23 cellular contexts compared by ENCODE assay signal in genomic region chr2:147355706-147356105, GRCh38.
DNase-seq lines count a peak whose midpoint lies in the region; ATAC-seq, FAIRE-seq and TF ChIP-seq lines count a peak whose summit lies in the region.
"Had no signal": no experiment of that assay in that cellular context is flagged by ENCODE, and none has a peak within 500 bp of the region (broad histone marks: within the 10 kb centered on the region; RNA-seq: fewer than 3 reads in every experiment).

No MANE protein-coding gene starts in this region.

- H3K4me1 ChIP-seq in GM23338 (ENCODE audit: insufficient read depth): no peaks in the 10 kb centered on the region; the same call in 1 of the 2 replicates
- peaks cover 4 to 17% (median 12%) of the 10 kb centered on the region in 3 donors for H3K4me1 ChIP-seq in pancreas
- H3K4me1 ChIP-seq in gastrocnemius medialis: peaks cover 3 to 13% of the 10 kb centered on the region in 2 donors
- H3K4me1 ChIP-seq: HAP-1, Peyer's patch had no signal

- H3K27me3 Mint-ChIP-seq in GM23338 (ENCODE audit: insufficient read depth, low read depth, poor library complexity): no peaks in the 10 kb centered on the region

- no peaks in the 10 kb centered on the region for H3K27me3 ChIP-seq in GM23338 (ENCODE audit: insufficient read depth)
- no peaks in the 10 kb centered on the region for H3K27me3 ChIP-seq in pancreas
- no peaks in the 10 kb centered on the region for H3K27me3 ChIP-seq in gastrocnemius medialis
- H3K27me3 ChIP-seq: Peyer's patch had no signal

- WGBS in pancreas, 2 donors: 56 to 65% methylated on average over 4 of the region's 4 CpGs

- H3K9me3 ChIP-seq in pancreas (no peaks in the 10 kb centered on the region), gastrocnemius medialis (no peaks in the 10 kb centered on the region)
- H3K9me3 ChIP-seq: HAP-1, Peyer's patch had no signal

- H3K4me3 ChIP-seq in GM23338 (no peak overlapping the region), pancreas (no peak overlapping the region), gastrocnemius medialis (no peak overlapping the region)
- H3K4me3 ChIP-seq: HAP-1, Peyer's patch had no signal

- H3K79me2 ChIP-seq in GM23338 (replicated peaks; ENCODE audit: insufficient read depth): no peaks in the 10 kb centered on the region

- ATAC-seq in GM23338: no peak
- ATAC-seq in pancreas: peak in 3 of 4 donors; percentile 47 to 69 (median 57)
- ATAC-seq in gastrocnemius medialis: no peak
- no peak for ATAC-seq in HG02759 (IDR thresholded peaks at IDR 0.05; ENCODE audit: unreplicated experiment)

- 0 out of 2 replicates have a peak overlapping the region, but pooled peaks have one; percentile 35 for H2AFZ ChIP-seq in GM23338

- H3K4me1 Mint-ChIP-seq in GM23338: peaks cover 8% of the 10 kb centered on the region
- H3K4me1 Mint-ChIP-seq: CD14-positive monocyte had no signal

- no peaks in the 10 kb centered on the region for H3F3A ChIP-seq in GM23338 (replicated peaks; ENCODE audit: low read depth)

- no peak overlapping the region for H3K4me3 Mint-ChIP-seq in GM23338
- H3K4me3 Mint-ChIP-seq: CD14-positive monocyte had no signal

- DNase-seq in GM23338 (ENCODE audit: low spot score): peak; percentile 14
- DNase-seq in astrocyte of the hippocampus (ENCODE audit: low read depth, low spot score): peak; percentile 34
- DNase-seq in islet precursor cell: peak; percentile 63
- DNase-seq in pancreas: peak in 3 of 6 donors; percentile 13 to 37 (median 29)
- DNase-seq in gastrocnemius medialis: no peak
- no peak for DNase-seq in stimulated activated CD4-positive, alpha-beta T cell treated with anti-CD3 and anti-CD28 coated beads, Interleukin-2, amount 100 ng/mL, for 24 hours
- DNase-seq in RKO (ENCODE audit: low spot score): no peak
- DNase-seq: AML-193, COR-L47, DMS153, EL, KG1, NCI-H1048, NCI-H1436 treated with DMSO at 0.1 percent for 48 hours, NCI-H2081 treated with DMSO at 0.1 percent for 48 hours, NCI-H2227 treated with DMSO at 0.1 percent for 48 hours, NCI-H524, Peyer's patch, SHP77 had no signal

- in situ Hi-C loops in gastrocnemius medialis (cut with MboI; ENCODE audit: low sequenced_read_pairs in 4 of 4): no loop called here

- H3K27ac ChIP-seq in GM23338 (ENCODE audit: low read depth) (no peak overlapping the region), pancreas (no peak overlapping the region), gastrocnemius medialis (no peak overlapping the region)
- H3K27ac ChIP-seq: Peyer's patch had no signal

- no peaks in the 10 kb centered on the region for H3K36me3 Mint-ChIP-seq in GM23338 (ENCODE audit: low read depth)
- H3K36me3 Mint-ChIP-seq: CD14-positive monocyte had no signal

- H4K20me1 ChIP-seq in GM23338 (replicated peaks; ENCODE audit: insufficient read depth): no peaks in the 10 kb centered on the region

- no peak for TF ChIP-seq POLR2A in gastrocnemius medialis (IDR thresholded peaks at IDR 0.05)

- H3K4me2 ChIP-seq in GM23338: no peak overlapping the region

- H3K9me2 ChIP-seq in GM23338 (ENCODE audit: insufficient read depth): no peaks in the 10 kb centered on the region

- TF ChIP-seq CTCF in GM23338 (conservative IDR thresholded peaks at IDR 0.05; ENCODE audit: low read depth in 2 of 2) (no peak), pancreas (IDR thresholded peaks at IDR 0.05) (no peak), gastrocnemius medialis (IDR thresholded peaks at IDR 0.05 in 4 of 5, conservative IDR thresholded peaks at IDR 0.05 in 1 of 5) (no peak)

- no peak for FAIRE-seq in pancreas (lab: Jason Lieb, UNC)
- FAIRE-seq: GM19239 had no signal

- intact Hi-C loops in pancreas (cut with DNase I): no loop called here
- intact Hi-C loops in gastrocnemius medialis (cut with DNase I; ENCODE audit: low total_unique reads): loop anchor here (10.0 kb wide), 1 partner anchor 559 kb away; no protein-coding TSS in a partner anchor

- H3K36me3 ChIP-seq in GM23338 (ENCODE audit: insufficient read depth) (no peaks in the 10 kb centered on the region), pancreas (no peaks in the 10 kb centered on the region), gastrocnemius medialis (no peaks in the 10 kb centered on the region)
- H3K36me3 ChIP-seq: HAP-1, Peyer's patch had no signal

- H3K9me3 Mint-ChIP-seq in GM23338: no peaks in the 10 kb centered on the region

- no peak overlapping the region for H3K27ac Mint-ChIP-seq in GM23338
- H3K27ac Mint-ChIP-seq: CD14-positive monocyte had no signal

TF ChIP-seq in GM23338, 12 proteins besides CTCF, POLR2A, EP300 and RAD21:
- TF ChIP-seq NANOG (IDR thresholded peaks at IDR 0.05; ENCODE audit: borderline replicate concordance) (no peak), EZH2phosphoT487 (IDR thresholded peaks at IDR 0.05; ENCODE audit: unreplicated experiment) (no peak), EZH2 (IDR thresholded peaks at IDR 0.05; ENCODE audit: low read depth, unreplicated experiment) (no peak), ETS1 (IDR thresholded peaks at IDR 0.05) (no peak), ZNF331 (CRISPR knock-in tag; IDR thresholded peaks at IDR 0.05; ENCODE audit: low read depth) (no peak)
- TF ChIP-seq, protein P1, sequence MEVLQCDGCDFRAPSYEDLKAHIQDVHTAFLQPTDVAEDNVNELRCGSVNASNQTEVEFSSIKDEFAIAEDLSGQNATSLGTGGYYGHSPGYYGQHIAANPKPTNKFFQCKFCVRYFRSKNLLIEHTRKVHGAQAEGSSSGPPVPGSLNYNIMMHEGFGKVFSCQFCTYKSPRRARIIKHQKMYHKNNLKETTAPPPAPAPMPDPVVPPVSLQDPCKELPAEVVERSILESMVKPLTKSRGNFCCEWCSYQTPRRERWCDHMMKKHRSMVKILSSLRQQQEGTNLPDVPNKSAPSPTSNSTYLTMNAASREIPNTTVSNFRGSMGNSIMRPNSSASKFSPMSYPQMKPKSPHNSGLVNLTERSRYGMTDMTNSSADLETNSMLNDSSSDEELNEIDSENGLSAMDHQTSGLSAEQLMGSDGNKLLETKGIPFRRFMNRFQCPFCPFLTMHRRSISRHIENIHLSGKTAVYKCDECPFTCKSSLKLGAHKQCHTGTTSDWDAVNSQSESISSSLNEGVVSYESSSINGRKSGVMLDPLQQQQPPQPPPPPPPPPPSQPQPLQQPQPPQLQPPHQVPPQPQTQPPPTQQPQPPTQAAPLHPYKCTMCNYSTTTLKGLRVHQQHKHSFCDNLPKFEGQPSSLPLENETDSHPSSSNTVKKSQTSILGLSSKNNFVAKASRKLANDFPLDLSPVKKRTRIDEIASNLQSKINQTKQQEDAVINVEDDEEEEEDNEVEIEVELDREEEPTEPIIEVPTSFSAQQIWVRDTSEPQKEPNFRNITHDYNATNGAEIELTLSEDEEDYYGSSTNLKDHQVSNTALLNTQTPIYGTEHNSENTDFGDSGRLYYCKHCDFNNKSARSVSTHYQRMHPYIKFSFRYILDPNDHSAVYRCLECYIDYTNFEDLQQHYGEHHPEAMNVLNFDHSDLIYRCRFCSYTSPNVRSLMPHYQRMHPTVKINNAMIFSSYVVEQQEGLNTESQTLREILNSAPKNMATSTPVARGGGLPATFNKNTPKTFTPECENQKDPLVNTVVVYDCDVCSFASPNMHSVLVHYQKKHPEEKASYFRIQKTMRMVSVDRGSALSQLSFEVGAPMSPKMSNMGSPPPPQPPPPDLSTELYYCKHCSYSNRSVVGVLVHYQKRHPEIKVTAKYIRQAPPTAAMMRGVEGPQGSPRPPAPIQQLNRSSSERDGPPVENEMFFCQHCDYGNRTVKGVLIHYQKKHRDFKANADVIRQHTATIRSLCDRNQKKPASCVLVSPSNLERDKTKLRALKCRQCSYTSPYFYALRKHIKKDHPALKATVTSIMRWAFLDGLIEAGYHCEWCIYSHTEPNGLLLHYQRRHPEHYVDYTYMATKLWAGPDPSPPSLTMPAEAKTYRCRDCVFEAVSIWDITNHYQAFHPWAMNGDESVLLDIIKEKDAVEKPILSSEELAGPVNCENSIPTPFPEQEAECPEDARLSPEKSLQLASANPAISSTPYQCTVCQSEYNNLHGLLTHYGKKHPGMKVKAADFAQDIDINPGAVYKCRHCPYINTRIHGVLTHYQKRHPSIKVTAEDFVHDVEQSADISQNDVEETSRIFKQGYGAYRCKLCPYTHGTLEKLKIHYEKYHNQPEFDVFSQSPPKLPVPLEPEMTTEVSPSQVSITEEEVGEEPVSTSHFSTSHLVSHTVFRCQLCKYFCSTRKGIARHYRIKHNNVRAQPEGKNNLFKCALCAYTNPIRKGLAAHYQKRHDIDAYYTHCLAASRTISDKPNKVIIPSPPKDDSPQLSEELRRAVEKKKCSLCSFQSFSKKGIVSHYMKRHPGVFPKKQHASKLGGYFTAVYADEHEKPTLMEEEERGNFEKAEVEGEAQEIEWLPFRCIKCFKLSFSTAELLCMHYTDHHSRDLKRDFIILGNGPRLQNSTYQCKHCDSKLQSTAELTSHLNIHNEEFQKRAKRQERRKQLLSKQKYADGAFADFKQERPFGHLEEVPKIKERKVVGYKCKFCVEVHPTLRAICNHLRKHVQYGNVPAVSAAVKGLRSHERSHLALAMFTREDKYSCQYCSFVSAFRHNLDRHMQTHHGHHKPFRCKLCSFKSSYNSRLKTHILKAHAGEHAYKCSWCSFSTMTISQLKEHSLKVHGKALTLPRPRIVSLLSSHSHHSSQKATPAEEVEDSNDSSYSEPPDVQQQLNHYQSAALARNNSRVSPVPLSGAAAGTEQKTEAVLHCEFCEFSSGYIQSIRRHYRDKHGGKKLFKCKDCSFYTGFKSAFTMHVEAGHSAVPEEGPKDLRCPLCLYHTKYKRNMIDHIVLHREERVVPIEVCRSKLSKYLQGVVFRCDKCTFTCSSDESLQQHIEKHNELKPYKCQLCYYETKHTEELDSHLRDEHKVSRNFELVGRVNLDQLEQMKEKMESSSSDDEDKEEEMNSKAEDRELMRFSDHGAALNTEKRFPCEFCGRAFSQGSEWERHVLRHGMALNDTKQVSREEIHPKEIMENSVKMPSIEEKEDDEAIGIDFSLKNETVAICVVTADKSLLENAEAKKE (CRISPR knock-in tag; IDR thresholded peaks at IDR 0.05): no peak

Comparison
In these comparisons a context has a peak if more than half of its experiments do, and no peak if none do; other contexts are left out.
1. ATAC-seq: peak in pancreas (3 of 4); none in GM23338 (single experiment), gastrocnemius medialis (0 of 2) and HG02759 (single experiment).
2. DNase-seq: peak in GM23338 (single experiment), astrocyte of the hippocampus (single experiment) and islet precursor cell (single experiment); none in gastrocnemius medialis (0 of 2), stimulated activated CD4-positive, alpha-beta T cell treated with anti-CD3 and anti-CD28 coated beads, Interleukin-2, amount 100 ng/mL, for 24 hours (0 of 2) and RKO (single experiment).